Comparison of ENCODE assay signal across 13 cellular contexts in genomic region chr17:46027326-46028325, GRCh38. TPM values are rescaled to one million over a fixed set of nuclear protein-coding genes. Genes with fewer than 3 reads are reported as not detected.
DNase-seq lines count a peak whose midpoint lies in the region; FAIRE-seq and TF ChIP-seq lines count a peak whose summit lies in the region.
"Had no signal": no experiment of that assay in that cellular context is flagged by ENCODE, and none has a peak within 500 bp of the region (broad histone marks: within the 10 kb centered on the region; RNA-seq: fewer than 3 reads in every experiment).

No MANE protein-coding gene starts in this region.

- H3K9me3 Mint-ChIP-seq in neural crest cell: no peaks in the 10 kb centered on the region

- H3K36me3 Mint-ChIP-seq in neural crest cell (ENCODE audit: low read depth): peaks cover 17% of the 10 kb centered on the region

- no peaks in the 10 kb centered on the region for H3K27me3 Mint-ChIP-seq in neural crest cell (ENCODE audit: low read depth)

- DNase-seq in NCI-H2171 treated with DMSO at 0.1 percent for 48 hours (lab: John Stamatoyannopoulos, UW) (peak; percentile 32), NCI-H2171 (lab: John Stamatoyannopoulos, UW) (no peak), NCI-H1092 (lab: John Stamatoyannopoulos, UW) (peak; percentile 69), bronchial epithelial cell (ENCODE audit: low read depth) (no peak), neural crest cell (ENCODE audit: low read depth, low spot score) (no peak), GM20000 (ENCODE audit: low spot score) (no peak), DMS53 (lab: John Stamatoyannopoulos, UW) (no peak), GF-D8 (lab: John Stamatoyannopoulos, UW) (no peak)
- DNase-seq: 8988T, GDM1, NCI-H1436 treated with DMSO at 0.1 percent for 48 hours, Peyer's patch had no signal

- peak overlapping the region; percentile 17 for H3K27ac Mint-ChIP-seq in neural crest cell (ENCODE audit: unreplicated experiment)

- no peak overlapping the region for H3K4me3 ChIP-seq in bronchial epithelial cell (ENCODE audit: low read depth, low read length)
- H3K4me3 ChIP-seq: Peyer's patch had no signal

- peaks cover 40% of the 10 kb centered on the region for H3K4me1 Mint-ChIP-seq in neural crest cell

- peak; percentile 52 for FAIRE-seq in bronchial epithelial cell (lab: Jason Lieb, UNC)

- H3K4me3 Mint-ChIP-seq in neural crest cell: no peak overlapping the region

- H3K36me3 ChIP-seq in bronchial epithelial cell (ENCODE audit: control insufficient read depth, insufficient read depth, low read length): peaks cover 14% of the 10 kb centered on the region

- H3K27me3 ChIP-seq in bronchial epithelial cell (ENCODE audit: control insufficient read depth, insufficient read depth, low read length): no peaks in the 10 kb centered on the region
- H3K27me3 ChIP-seq: Peyer's patch had no signal

- TF ChIP-seq CTCF in bronchial epithelial cell (IDR thresholded peaks at IDR 0.05; ENCODE audit: insufficient read depth, low read length, severe bottlenecking) (no peak), neural crest cell (conservative IDR thresholded peaks at IDR 0.05) (no peak), GM20000 (IDR thresholded peaks at IDR 0.05; ENCODE audit: extremely low read depth, missing control alignments) (no peak)

RNA-seq across cellular contexts. Expression of gene STH, which starts 28.6 kb away (rescaled TPM):
- total RNA-seq in bronchial epithelial cell (not detected in 2 replicates), neural crest cell (not detected in 2 replicates)
- total RNA-seq: liver, Peyer's patch had no signal

Comparison
In these comparisons a context has a peak if more than half of its experiments do, and no peak if none do; other contexts are left out.
1. DNase-seq: peak in NCI-H2171 treated with DMSO at 0.1 percent for 48 hours (single experiment) and NCI-H1092 (single experiment); none in NCI-H2171 (single experiment), bronchial epithelial cell (single experiment), neural crest cell (single experiment), GM20000 (single experiment), DMS53 (single experiment) and GF-D8 (single experiment).